ENCODE assay signal across 9 cellular contexts in genomic region chr7:127819975-127820778, GRCh38.
DNase-seq lines count a peak whose midpoint lies in the region; ATAC-seq and TF ChIP-seq lines count a peak whose summit lies in the region.
"Had no signal": no experiment of that assay in that cellular context is flagged by ENCODE, and none has a peak within 500 bp of the region (broad histone marks: within the 10 kb centered on the region; RNA-seq: fewer than 3 reads in every experiment).

No MANE protein-coding gene starts in this region.

- H3K9me3 ChIP-seq in left ventricle myocardium inferior (replicated peaks), result no peaks in the 10 kb centered on the region
- H3K9me3 ChIP-seq: transverse colon had no signal

- H3K27ac ChIP-seq in left ventricle myocardium inferior (replicated peaks), result no peak overlapping the region
- H3K27ac ChIP-seq: transverse colon had no signal

- no peak for TF ChIP-seq CTCF in cardiac fibroblast (IDR thresholded peaks at IDR 0.05; ENCODE audit: low read depth, low read length)
- no peak for TF ChIP-seq CTCF in left ventricle myocardium inferior (IDR thresholded peaks at IDR 0.05; ENCODE audit: borderline replicate concordance)

- H3K4me1 ChIP-seq in left ventricle myocardium inferior, result peaks cover 14% of the 10 kb centered on the region

- H3K36me3 ChIP-seq in left ventricle myocardium inferior, result no peaks in the 10 kb centered on the region
- H3K36me3 ChIP-seq: transverse colon had no signal

- H3K27me3 ChIP-seq in left ventricle myocardium inferior (ENCODE audit: low read depth), result no peaks in the 10 kb centered on the region
- H3K27me3 ChIP-seq: transverse colon had no signal

- DNase-seq in SIG-M5 treated with dmso at 0.1 percent for 504 hours (lab: John Stamatoyannopoulos, UW; ENCODE audit: unreplicated experiment) (peak; percentile 53), SIG-M5 (lab: John Stamatoyannopoulos, UW) (no peak), LoVo (ENCODE audit: low spot score) (peak; percentile 53), cardiac fibroblast (ENCODE audit: low read depth in 2 of 2) (peak; percentile 39 to 54), smooth muscle cell of the brain vasculature (ENCODE audit: low read depth, low spot score) (peak; percentile 56), nucleus accumbens (lab: John Stamatoyannopoulos, UW) (no peak), left ventricle myocardium inferior (no peak)
- DNase-seq: transverse colon had no signal

- ATAC-seq in GM19324 (IDR thresholded peaks at IDR 0.05; ENCODE audit: low FRiP score, unreplicated experiment), result no peak

- intact Hi-C loops in left ventricle myocardium inferior (cut with micrococcal nuclease), result no loop called here

- no peak overlapping the region for H3K4me3 ChIP-seq in cardiac fibroblast (replicated peaks in 1 of 2; ENCODE audit: low read depth in 2 of 2, low read length in 2 of 2)
- no peak overlapping the region for H3K4me3 ChIP-seq in left ventricle myocardium inferior
- H3K4me3 ChIP-seq: transverse colon had no signal

Comparison
In these comparisons a context has a peak if more than half of its experiments do, and no peak if none do; other contexts are left out.
1. DNase-seq: peak in SIG-M5 treated with dmso at 0.1 percent for 504 hours (single experiment), LoVo (single experiment), cardiac fibroblast (2 of 2) and smooth muscle cell of the brain vasculature (single experiment); none in SIG-M5 (single experiment), nucleus accumbens (0 of 56) and left ventricle myocardium inferior (single experiment).